28 cellular contexts compared by ENCODE assay signal in the genomic region with DNA sequence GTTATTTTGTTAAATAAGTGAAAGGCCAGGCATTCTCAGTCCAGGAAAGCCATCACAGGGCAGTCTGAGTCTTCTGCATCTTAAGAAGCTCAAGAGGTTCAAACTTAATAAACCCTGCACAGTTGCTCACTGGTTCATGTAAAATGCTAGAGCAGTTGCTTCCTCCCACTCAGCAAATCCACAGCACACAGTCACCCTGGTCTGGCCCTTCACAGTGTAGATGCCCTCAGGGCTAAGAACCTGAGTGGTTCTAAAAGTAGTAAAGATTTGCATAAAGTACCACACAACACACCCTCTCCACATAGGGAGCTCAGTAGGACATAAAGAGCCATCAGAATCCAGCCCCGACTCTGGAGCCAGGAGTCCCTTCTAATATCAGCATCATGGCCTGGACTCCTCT. TPM values are rescaled to one million over a fixed set of nuclear protein-coding genes. Genes with fewer than 3 reads are reported as not detected.
A peak's percentile ranks its signal among the peaks of the same experiment; 100 is the strongest.
DNase-seq lines count a peak whose midpoint lies in the region; ATAC-seq and TF ChIP-seq lines count a peak whose summit lies in the region.
"Had no signal": no experiment of that assay in that cellular context is flagged by ENCODE, and none has a peak within 500 bp of the region (broad histone marks: within the 10 kb centered on the region; RNA-seq: fewer than 3 reads in every experiment).

No MANE protein-coding gene starts in this region.

- DNase-seq in T-helper 2 cell: no peak
- DNase-seq in activated CD4-positive, alpha-beta T cell treated with anti-CD3 and anti-CD28 coated beads, Interleukin-2, amount 10 ng/mL, durations not matched to agents 24 days and 14 days: no peak
- no peak for DNase-seq in cerebellar cortex (ENCODE audit: low spot score)
- DNase-seq: activated CD4-positive, alpha-beta T cell treated with anti-CD3 and anti-CD28 coated beads for 48 hours; activated CD8-positive, alpha-beta memory T cell treated with anti-CD3 and anti-CD28 coated beads for 24 hours; activated T-cell treated with anti-CD3 and anti-CD28 coated beads for 4 hours; CD8-positive, alpha-beta memory T cell; DMS153; effector CD4-positive, alpha-beta T cell; kidney glomerular epithelial cell; natural killer cell; NCI-H226; NCI-H748 treated with DMSO at 0.1 percent for 48 hours; stimulated activated CD8-positive, alpha-beta memory T cell treated with anti-CD3 and anti-CD28 coated beads, Interleukin-4, amount 100 ng/mL, for 48 hours; WERI-Rb-1 had no signal

- H3K4me3 ChIP-seq in BLaER1 treated with 17β-estradiol and CSF1 and Interleukin-3, amounts not matched to agents 10 nM and 100 nM: no peak overlapping the region
- H3K4me3 ChIP-seq in SU-DHL-6 (ENCODE audit: insufficient read depth, low read length, poor library complexity, severe bottlenecking): no peak overlapping the region
- H3K4me3 ChIP-seq: gastroesophageal sphincter, lower lobe of right lung, SJCRH30, stomach, thyroid gland, vagina had no signal

- no peaks in the 10 kb centered on the region for H4K20me1 ChIP-seq in BLaER1 treated with 17β-estradiol and CSF1 and Interleukin-3, amounts not matched to agents 10 nM and 100 nM
- H4K20me1 ChIP-seq in SU-DHL-6 (ENCODE audit: low read depth, low read length): no peaks in the 10 kb centered on the region

- H3K4me1 ChIP-seq in BLaER1 treated with 17β-estradiol and CSF1 and Interleukin-3, amounts not matched to agents 10 nM and 100 nM: peaks cover 0 to 18% (median 11%) of the 10 kb centered on the region in 10 experiments; a peak in 14 of 20 replicates
- H3K4me1 ChIP-seq: gastroesophageal sphincter, lower lobe of right lung, stomach, thyroid gland, vagina had no signal

- H3K27me3 ChIP-seq in BLaER1 treated with 17β-estradiol and CSF1 and Interleukin-3, amounts not matched to agents 10 nM and 100 nM: no peaks in the 10 kb centered on the region
- H3K27me3 ChIP-seq in SU-DHL-6 (ENCODE audit: low read length): no peaks in the 10 kb centered on the region
- H3K27me3 ChIP-seq: SJCRH30, thyroid gland, vagina had no signal

- intact Hi-C loops in activated CD4-positive, alpha-beta T cell treated with anti-CD3 and anti-CD28 coated beads, Interleukin-2, amount 10 ng/mL, durations not matched to agents 24 days and 14 days (cut with micrococcal nuclease): no loop called here

- H3K9me3 ChIP-seq in BLaER1 treated with 17β-estradiol and CSF1 and Interleukin-3, amounts not matched to agents 10 nM and 100 nM (replicated peaks in 1 of 11): peaks cover 24 to 35% (median 29%) of the 10 kb centered on the region in 11 experiments
- H3K9me3 ChIP-seq in SU-DHL-6 (ENCODE audit: insufficient read depth, low read length): 0 out of 2 replicates have a peak, but pooled peaks cover 6% of the 10 kb centered on the region
- H3K9me3 ChIP-seq: SJCRH30, thyroid gland, vagina had no signal

- peaks cover 48% of the 10 kb centered on the region for H3K27me3 Mint-ChIP-seq in activated CD4-positive, alpha-beta T cell treated with anti-CD3 and anti-CD28 coated beads, Interleukin-2, amount 10 ng/mL, durations not matched to agents 24 days and 14 days

- ATAC-seq in GM18907 (IDR thresholded peaks at IDR 0.05; ENCODE audit: unreplicated experiment): peak; percentile 26
- peak; percentile 23 for ATAC-seq in HG03457 (IDR thresholded peaks at IDR 0.05; ENCODE audit: unreplicated experiment)
- ATAC-seq in HG03442 (IDR thresholded peaks at IDR 0.05; ENCODE audit: unreplicated experiment): no peak

- no peaks in the 10 kb centered on the region for H3K9me2 ChIP-seq in SU-DHL-6 (replicated peaks; ENCODE audit: insufficient read depth, low read length)

- peak overlapping the region in 6 of 11 experiments; percentile 17 to 76 (median 33); a peak in 9 of 22 replicates for H3K4me2 ChIP-seq in BLaER1 treated with 17β-estradiol and CSF1 and Interleukin-3, amounts not matched to agents 10 nM and 100 nM
- H3K4me2 ChIP-seq in SU-DHL-6 (ENCODE audit: low read depth, low read length, poor library complexity, severe bottlenecking): peak overlapping the region; percentile 32

- H3K9ac ChIP-seq in BLaER1 treated with 17β-estradiol and CSF1 and Interleukin-3, amounts not matched to agents 10 nM and 100 nM: no peak overlapping the region
- no peak overlapping the region for H3K9ac ChIP-seq in SU-DHL-6 (ENCODE audit: low read length)

- peaks cover 4% of the 10 kb centered on the region for H3K9me3 Mint-ChIP-seq in activated CD4-positive, alpha-beta T cell treated with anti-CD3 and anti-CD28 coated beads, Interleukin-2, amount 10 ng/mL, durations not matched to agents 24 days and 14 days

- peaks cover 0 to 8% (median 0%) of the 10 kb centered on the region in 11 experiments; a peak in 2 of 22 replicates for H3K36me3 ChIP-seq in BLaER1 treated with 17β-estradiol and CSF1 and Interleukin-3, amounts not matched to agents 10 nM and 100 nM
- H3K36me3 ChIP-seq in SU-DHL-6 (ENCODE audit: low read length): no peaks in the 10 kb centered on the region
- H3K36me3 ChIP-seq: gastroesophageal sphincter, lower lobe of right lung, SJCRH30, stomach, thyroid gland, vagina, WERI-Rb-1 had no signal

- H3K27ac ChIP-seq in BLaER1 treated with 17β-estradiol and CSF1 and Interleukin-3, amounts not matched to agents 10 nM and 100 nM: no peak overlapping the region
- peak overlapping the region; percentile 20; the same call in 1 of the 2 replicates for H3K27ac ChIP-seq in SU-DHL-6 (ENCODE audit: low read depth, low read length)
- H3K27ac ChIP-seq: gastroesophageal sphincter, lower lobe of right lung, SJCRH30, stomach, thyroid gland, vagina, WERI-Rb-1 had no signal

- no peaks in the 10 kb centered on the region for H3K36me3 Mint-ChIP-seq in activated CD4-positive, alpha-beta T cell treated with anti-CD3 and anti-CD28 coated beads, Interleukin-2, amount 10 ng/mL, durations not matched to agents 24 days and 14 days (ENCODE audit: low read depth)

- no peaks in the 10 kb centered on the region for H3F3A ChIP-seq in SU-DHL-6 (ENCODE audit: insufficient read depth)

- H2AFZ ChIP-seq in SU-DHL-6 (ENCODE audit: low read depth, low read length, severe bottlenecking): no peak overlapping the region

- no peak overlapping the region for H3K4me3 Mint-ChIP-seq in activated CD4-positive, alpha-beta T cell treated with anti-CD3 and anti-CD28 coated beads, Interleukin-2, amount 10 ng/mL, durations not matched to agents 24 days and 14 days
- H3K4me3 Mint-ChIP-seq: activated naive CD8-positive, alpha-beta T cell; CD8-positive, alpha-beta memory T cell; natural killer cell had no signal

- H3K4me1 Mint-ChIP-seq in activated CD4-positive, alpha-beta T cell treated with anti-CD3 and anti-CD28 coated beads, Interleukin-2, amount 10 ng/mL, durations not matched to agents 24 days and 14 days: no peaks in the 10 kb centered on the region
- H3K4me1 Mint-ChIP-seq: natural killer cell had no signal

- H3K27ac Mint-ChIP-seq in activated CD4-positive, alpha-beta T cell treated with anti-CD3 and anti-CD28 coated beads, Interleukin-2, amount 10 ng/mL, durations not matched to agents 24 days and 14 days: no peak overlapping the region
- H3K27ac Mint-ChIP-seq: activated naive CD8-positive, alpha-beta T cell; CD8-positive, alpha-beta memory T cell; natural killer cell; progenitor cell of endocrine pancreas had no signal

- H3K79me2 ChIP-seq in SU-DHL-6 (ENCODE audit: insufficient read depth, low read length): no peaks in the 10 kb centered on the region

- TF ChIP-seq CTCF in SU-DHL-6 (IDR thresholded peaks at IDR 0.05; ENCODE audit: insufficient read depth, low read length, poor library complexity, severe bottlenecking): no peak

RNA-seq across cellular contexts. Expression of a gene that starts 58.7 kb away (rescaled TPM):
- total RNA-seq in activated CD4-positive, alpha-beta T cell treated with anti-CD3 and anti-CD28 coated beads, Interleukin-2, amount 10 ng/mL, durations not matched to agents 24 days and 14 days: 2.8 and 3.2 TPM in 2 replicates
